In genomic region chr12:89524201-89525001, GRCh38 we compare ENCODE assay signal across 8 cellular contexts. TPM values are rescaled to one million over a fixed set of nuclear protein-coding genes. Genes with fewer than 3 reads are reported as not detected.
DNase-seq lines count a peak whose midpoint lies in the region; ATAC-seq, FAIRE-seq and TF ChIP-seq lines count a peak whose summit lies in the region.

GALNT4 (minus strand) TSS chr12:89524796; CDS start chr12:89524549, 247 bp downstream.

- CTCF ChIA-PET in GM10248 (lab: Yijun Ruan, JAX), result interaction anchor here (0.8 to 9.7 kb wide), 17 partner anchors 12 to 507 kb away, joined by 3 to 132 read pairs (median 4); partner anchors contain the start of gene ATP2B1

- POLR2A ChIA-PET in GM10248 (lab: Yijun Ruan, JAX), result interaction anchor here (0.6 kb wide), 1 partner anchor 279 kb away, joined by 4 read pairs; no protein-coding TSS in a partner anchor

- H2AFZ ChIP-seq in Loucy (ENCODE audit: low read length), result peak within 1 kb of the TSS; percentile 94

- H3K4me3 ChIP-seq in Loucy (ENCODE audit: low read length, poor library complexity, severe bottlenecking), result peak within 1 kb of the TSS; percentile 99
- peak within 1 kb of the TSS; percentile 2 to 94 (median 80) for H3K4me3 ChIP-seq in adrenal gland
- H3K4me3 ChIP-seq in urinary bladder (ENCODE audit: low read depth, low read length), result peak within 1 kb of the TSS; percentile 92

- TF ChIP-seq CTCF in GM10248 (IDR thresholded peaks at IDR 0.05; ENCODE audit: control extremely low read depth, extremely low read depth, low read depth, missing control alignments) (peak; percentile 66), Loucy (conservative IDR thresholded peaks at IDR 0.05; ENCODE audit: low read length) (peak; percentile 72), adrenal gland (IDR thresholded peaks at IDR 0.05) (peak; percentile 49 to 82 (median 66)), progenitor cell of endocrine pancreas (IDR thresholded peaks at IDR 0.05; ENCODE audit: unreplicated experiment) (peak; percentile 71)

- H3K9ac ChIP-seq in Loucy (ENCODE audit: low read depth, low read length, poor library complexity, severe bottlenecking), result peak within 1 kb of the TSS; percentile 86

- TF ChIP-seq POLR2A in H54 (IDR thresholded peaks at IDR 0.05; ENCODE audit: low read depth, low read length), result peak; percentile 56
- TF ChIP-seq POLR2A in adrenal gland (IDR thresholded peaks at IDR 0.05), result peak; percentile 43 to 77

- peak within 1 kb of the TSS; percentile 99 for H3K4me3 Mint-ChIP-seq in progenitor cell of endocrine pancreas (ENCODE audit: low read depth)

- 3 to 7% (median 4%) methylated on average over 16 to 41 of the region's 41 CpGs for WGBS in adrenal gland, 4 donors
- 2% methylated on average over 41 of the region's 41 CpGs for WGBS in urinary bladder

- H3K27me3 ChIP-seq in Loucy (ENCODE audit: insufficient read depth, low read length, poor library complexity, severe bottlenecking) (no peaks in the 10 kb centered on the region), adrenal gland (no peaks in the 10 kb centered on the region)

- FAIRE-seq in H54 (lab: Jason Lieb, UNC), result peak; percentile 45

- ATAC-seq in left cardiac atrium, result peak; percentile 94 to 95

- H3K79me2 ChIP-seq in Loucy (ENCODE audit: insufficient read depth, low read length), result peaks cover 50% of the 10 kb centered on the region; the same call in 1 of the 2 replicates

- H3K36me3 ChIP-seq in Loucy (ENCODE audit: insufficient read depth, low read length) (no peaks in the 10 kb centered on the region), adrenal gland (replicated peaks in 1 of 2) (no peaks in the 10 kb centered on the region), urinary bladder (ENCODE audit: insufficient read depth) (no peaks in the 10 kb centered on the region)

- DNase-seq in GM10248 (ENCODE audit: extremely low spot score) (peak; percentile 88), H54 (ENCODE audit: insufficient read length, low spot score) (peak; percentile 83), T follicular helper cell (ENCODE audit: low read depth) (peak; percentile 61), adrenal gland (peak; percentile 86 to 92 (median 89)), left cardiac atrium (peak; percentile 89), progenitor cell of endocrine pancreas (ENCODE audit: low spot score, unreplicated experiment) (peak; percentile 77)

- intact Hi-C loops in adrenal gland (cut with DNase I), result loop anchor here (5.0 to 10.0 kb wide), 4 partner anchors 50 to 507 kb away; no protein-coding TSS in a partner anchor
- intact Hi-C loops in left cardiac atrium (cut with DNase I), result loop anchor here (2.0 to 5.0 kb wide), 3 partner anchors 52 to 507 kb away; no protein-coding TSS in a partner anchor

- peaks cover 31% of the 10 kb centered on the region for H3K4me1 Mint-ChIP-seq in progenitor cell of endocrine pancreas (ENCODE audit: low read depth)

- no peaks in the 10 kb centered on the region for H3K9me2 ChIP-seq in Loucy (replicated peaks; ENCODE audit: low read depth, low read length)

- no peaks in the 10 kb centered on the region for H3K27me3 Mint-ChIP-seq in progenitor cell of endocrine pancreas

- H3K9me3 Mint-ChIP-seq in progenitor cell of endocrine pancreas (ENCODE audit: low read depth), result no peaks in the 10 kb centered on the region

- no peaks in the 10 kb centered on the region for H3K9me3 ChIP-seq in Loucy (ENCODE audit: insufficient read depth, low read depth, low read length)
- H3K9me3 ChIP-seq in adrenal gland (replicated peaks in 1 of 3), result no peaks in the 10 kb centered on the region

- peak within 1 kb of the TSS; percentile 92 for H3K4me2 ChIP-seq in Loucy (ENCODE audit: low read depth, low read length, poor library complexity, severe bottlenecking)

- peaks cover 44% of the 10 kb centered on the region for H3K4me1 ChIP-seq in Loucy (ENCODE audit: insufficient read depth, low read length, poor library complexity, severe bottlenecking)
- peaks cover 4 to 38% of the 10 kb centered on the region in 2 donors for H3K4me1 ChIP-seq in adrenal gland (replicated peaks in 1 of 2)
- H3K4me1 ChIP-seq in urinary bladder (ENCODE audit: insufficient read depth), result peaks cover 1% of the 10 kb centered on the region

- H3F3A ChIP-seq in Loucy (ENCODE audit: low read depth), result no peaks in the 10 kb centered on the region

- peaks cover 20% of the 10 kb centered on the region for H3K36me3 Mint-ChIP-seq in progenitor cell of endocrine pancreas (ENCODE audit: insufficient read depth)

- H4K20me1 ChIP-seq in Loucy (ENCODE audit: insufficient read depth, low read length, poor library complexity, severe bottlenecking), result peaks cover 6% of the 10 kb centered on the region

- H3K27ac ChIP-seq in adrenal gland (peak within 1 kb of the TSS; percentile 51 to 91 (median 88)), urinary bladder (ENCODE audit: low read depth) (peak within 1 kb of the TSS; percentile 93)

- H3K27ac Mint-ChIP-seq in progenitor cell of endocrine pancreas, result peak within 1 kb of the TSS; percentile 97

RNA-seq across cellular contexts. Expression of gene GALNT4, which starts in this region (rescaled TPM):
- total RNA-seq in adrenal gland (1 to 10 TPM; 3.6 to 7.2 (median 5.7) TPM), left cardiac atrium (1 to 10 TPM; 4.2 to 4.3 TPM), progenitor cell of endocrine pancreas (25.7 and 27.9 TPM in 2 replicates), urinary bladder (17.7 TPM)
- polyA plus RNA-seq in adrenal gland (1 to 10 TPM in 1 of 3 donors, under 1 TPM in 2; 0.74 to 3.6 (median 0.97) TPM), urinary bladder (3.6 TPM)

Comparison
In these comparisons a context has a peak if more than half of its experiments do, and no peak if none do; other contexts are left out.
1. Peak in every context shown above with its lines: DNase-seq, ATAC-seq, H3K4me3 ChIP-seq and H3K27ac ChIP-seq.